ENCODE assay signal across 22 cellular contexts in genomic region chr7:45977256-45977655, GRCh38. TPM values are rescaled to one million over a fixed set of nuclear protein-coding genes. Genes with fewer than 3 reads are reported as not detected.
DNase-seq lines count a peak whose midpoint lies in the region; ATAC-seq, FAIRE-seq and TF ChIP-seq lines count a peak whose summit lies in the region.
"Had no signal": no experiment of that assay in that cellular context is flagged by ENCODE, and none has a peak within 500 bp of the region (broad histone marks: within the 10 kb centered on the region; RNA-seq: fewer than 3 reads in every experiment).

No MANE protein-coding gene starts in this region.

- peaks cover 70% of the 10 kb centered on the region for H3K4me1 ChIP-seq in A549
- peaks cover 31% of the 10 kb centered on the region for H3K4me1 ChIP-seq in KMS-11 (ENCODE audit: low read depth, poor library complexity, severe bottlenecking)
- H3K4me1 ChIP-seq in breast epithelium, result peaks cover 7% of the 10 kb centered on the region in 2 donors
- peaks cover 9 to 16% of the 10 kb centered on the region in 2 donors for H3K4me1 ChIP-seq in lung (ENCODE audit: control insufficient read depth in 2 of 2, insufficient read depth in 2 of 2, low read length in 2 of 2)
- H3K4me1 ChIP-seq: BLaER1 had no signal

- no peak overlapping the region for H3K9ac ChIP-seq in KMS-11
- H3K9ac ChIP-seq: BLaER1 had no signal

- no peak for TF ChIP-seq POLR2A in A549 (IDR thresholded peaks at IDR 0.05; ENCODE audit: low read length)
- TF ChIP-seq POLR2A in breast epithelium (IDR thresholded peaks at IDR 0.05), result no peak

- no peak for ATAC-seq in A549
- ATAC-seq in lung (ENCODE audit: insufficient read depth, low FRiP score), result no peak
- ATAC-seq in GM18502 (IDR thresholded peaks at IDR 0.05; ENCODE audit: poor library complexity, unreplicated experiment), result no peak
- ATAC-seq in GM18870 (IDR thresholded peaks at IDR 0.05; ENCODE audit: unreplicated experiment), result no peak
- no peak for ATAC-seq in sciatic nerve
- ATAC-seq: HepG2 had no signal

- no peak for TF ChIP-seq RAD21 in A549 (conservative IDR thresholded peaks at IDR 0.05 in 1 of 2, IDR thresholded peaks at IDR 0.05 in 1 of 2)

- H3K27me3 ChIP-seq in KMS-11 (ENCODE audit: insufficient read depth, low read depth), result no peaks in the 10 kb centered on the region
- H3K27me3 ChIP-seq in breast epithelium, result no peaks in the 10 kb centered on the region
- H3K27me3 ChIP-seq in lung (ENCODE audit: control insufficient read depth, insufficient read depth), result no peaks in the 10 kb centered on the region
- H3K27me3 ChIP-seq: BLaER1, neutrophil, uterus had no signal

- H3K4me2 ChIP-seq in A549 (peak overlapping the region; percentile 68), KMS-11 (0 out of 2 replicates have a peak overlapping the region, but pooled peaks have one; percentile 76)
- H3K4me2 ChIP-seq: BLaER1 had no signal

- no peaks in the 10 kb centered on the region for H4K20me1 ChIP-seq in KMS-11 (ENCODE audit: insufficient read depth)
- H4K20me1 ChIP-seq: BLaER1 had no signal

- DNase-seq in A549 (ENCODE audit: low read depth in 1 of 2, low spot score in 1 of 2), result no peak
- no peak for DNase-seq in breast epithelium (ENCODE audit: low spot score in 2 of 2)
- DNase-seq in lung (ENCODE audit: low spot score), result peak; percentile 3
- DNase-seq in sciatic nerve (ENCODE audit: low spot score), result no peak
- no peak for DNase-seq in H4 (ENCODE audit: low spot score)
- DNase-seq: activated CD4-positive, alpha-beta T cell treated with anti-CD3 and anti-CD28 coated beads, Interleukin-2, amount 10 ng/mL, durations not matched to agents 7 days and 5 days; activated CD8-positive, alpha-beta memory T cell treated with anti-CD3 and anti-CD28 coated beads, Interleukin-2, amount 50 U/mL, for 48 hours; activated gamma-delta T cell treated with Interleukin-2 at 50 U/mL for 16 hours; effector CD8-positive, alpha-beta T cell; EL; heart right ventricle; NCI-H1436; SHP77; stimulated activated CD8-positive, alpha-beta memory T cell treated with anti-CD3 and anti-CD28 coated beads, Interleukin-4, amount 100 ng/mL, for 48 hours; T-helper 1 cell had no signal

- H3K27ac ChIP-seq in A549, result peak overlapping the region; percentile 97 to 98
- peak overlapping the region; percentile 66; the same call in 1 of the 2 replicates for H3K27ac ChIP-seq in KMS-11
- H3K27ac ChIP-seq in breast epithelium, result peak overlapping the region; percentile 88 to 92
- no peak overlapping the region for H3K27ac ChIP-seq in lung (ENCODE audit: low read depth in 1 of 2, low read length in 1 of 2)
- H3K27ac ChIP-seq: BLaER1, heart right ventricle, neutrophil had no signal

- H3K4me3 ChIP-seq in A549 (no peak overlapping the region), KMS-11 (IDR thresholded peaks at IDR 0.05; ENCODE audit: insufficient read depth, low read depth, low read length) (no peak overlapping the region), breast epithelium (no peak overlapping the region), lung (no peak overlapping the region)
- H3K4me3 ChIP-seq: BLaER1, heart right ventricle, uterus had no signal

- WGBS in A549 (ENCODE audit: missing lambda C conversion rate), result 94% methylated on average over 3 of the region's 3 CpGs
- 100% methylated on average over 3 of the region's 3 CpGs for WGBS in lung, 2 donors

- intact Hi-C loops in breast epithelium (cut with DNase I; ENCODE audit: low total_unique reads), result no loop called here
- intact Hi-C loops in sciatic nerve (cut with DNase I), result no loop called here

- no peak for FAIRE-seq in A549 (lab: Jason Lieb, UNC)
- FAIRE-seq: HepG2 had no signal

- H2AFZ ChIP-seq in KMS-11 (ENCODE audit: low read depth), result 0 out of 2 replicates have a peak overlapping the region, but pooled peaks have one; percentile 63

- TF ChIP-seq EP300 in A549 (IDR thresholded peaks at IDR 0.05), result no peak

- H3K9me3 ChIP-seq in A549, result peaks cover 35% of the 10 kb centered on the region
- H3K9me3 ChIP-seq in breast epithelium, result no peaks in the 10 kb centered on the region
- peaks cover 0 to 4% of the 10 kb centered on the region in 2 donors for H3K9me3 ChIP-seq in lung (ENCODE audit: control insufficient read depth in 2 of 2, insufficient read depth in 1 of 2, low read length in 1 of 2)
- H3K9me3 ChIP-seq: BLaER1, neutrophil, uterus had no signal

- POLR2A ChIA-PET in A549 (lab: Yijun Ruan, JAX), result interaction anchor here (1.0 kb wide), 1 partner anchor 54 kb away, joined by 3 read pairs; no protein-coding TSS in a partner anchor

- H3K36me3 ChIP-seq in KMS-11 (ENCODE audit: insufficient read depth), result no peaks in the 10 kb centered on the region
- H3K36me3 ChIP-seq in breast epithelium, result no peaks in the 10 kb centered on the region
- no peaks in the 10 kb centered on the region for H3K36me3 ChIP-seq in lung (ENCODE audit: control insufficient read depth in 2 of 2, insufficient read depth in 2 of 2, low read length in 2 of 2)
- H3K36me3 ChIP-seq: BLaER1, heart right ventricle, neutrophil, uterus had no signal

- H3K79me2 ChIP-seq in KMS-11 (ENCODE audit: insufficient read depth, low read depth), result no peaks in the 10 kb centered on the region

- CTCF ChIA-PET in A549 (lab: Yijun Ruan, JAX), result interaction anchor here (0.9 to 7.1 kb wide), 3 partner anchors 11 to 60 kb away, joined by 3 to 57 read pairs (median 5); partner anchors contain the start of gene IGFBP3

- no peak for TF ChIP-seq CTCF in A549 (IDR thresholded peaks at IDR 0.05)
- no peak for TF ChIP-seq CTCF in KMS-11 (conservative IDR thresholded peaks at IDR 0.05; ENCODE audit: low read depth, low read length)
- no peak for TF ChIP-seq CTCF in breast epithelium (IDR thresholded peaks at IDR 0.05)
- no peak for TF ChIP-seq CTCF in lung (IDR thresholded peaks at IDR 0.05; ENCODE audit: control extremely low read depth, extremely low read depth)

TF ChIP-seq in A549, 52 proteins besides CTCF, POLR2A, EP300 and RAD21:
- TF ChIP-seq NPAS2 (CRISPR knock-in tag; IDR thresholded peaks at IDR 0.05; ENCODE audit: borderline replicate concordance) (0 out of 2 replicates have a peak, but pooled peaks have one; percentile 15), BHLHE40 (IDR thresholded peaks at IDR 0.05; ENCODE audit: low read depth, low read length) (no peak)

RNA-seq across cellular contexts. Expression of gene IGFBP3, which starts 56.2 kb away (rescaled TPM):
- 291 and 316 TPM in 2 replicates for polyA plus RNA-seq in A549 (2011; rRNA removed)
- 154 and 218 TPM in 2 replicates for polyA plus RNA-seq in A549 (2012; cell fraction: cytosol; rRNA removed)
- 290 and 454 TPM in 2 replicates for polyA plus RNA-seq in A549 (2012; cell fraction: nucleus; rRNA removed)
- polyA plus RNA-seq in A549 (2017; fragmentation: RNase III; extraction: RNeasy Plus Mini Kit Qiagen cat#74134 plus additional on column Dnase treatment), result 153 to 187 TPM (median 159 TPM) in 3 replicates
- polyA minus RNA-seq in A549 (2011; rRNA and poly(A)+ RNA removed), result 147 and 182 TPM in 2 replicates
- total RNA-seq in breast epithelium, result 100 to 1,000 TPM; 159 to 708 (median 163) TPM
- total RNA-seq in lung, result 10 to 100 TPM; 71.8 to 76.5 TPM
- polyA plus RNA-seq in lung, result 10 to 100 TPM; 29.2 to 45.0 TPM
- total RNA-seq in sciatic nerve, result 60.9 TPM
- total RNA-seq in H4 (2014; rRNA removed; shearing (Covaris generic)), result 1,960 and 2,130 TPM in 2 replicates
- total RNA-seq: HepG2 had no signal

Comparison
In these comparisons a context has a peak if more than half of its experiments do, and no peak if none do; other contexts are left out.
1. H3K27ac ChIP-seq: peak in A549 (2 of 2), KMS-11 (single experiment) and breast epithelium (2 of 2); none in lung (0 of 2).